ENCODE assay signal across 36 cellular contexts in genomic region chr5:73969195-73970059, GRCh38.
A peak's percentile ranks its signal among the peaks of the same experiment; 100 is the strongest.
DNase-seq lines count a peak whose midpoint lies in the region; ATAC-seq, FAIRE-seq and TF ChIP-seq lines count a peak whose summit lies in the region.
"Had no signal": no experiment of that assay in that cellular context is flagged by ENCODE, and none has a peak within 500 bp of the region (broad histone marks: within the 10 kb centered on the region; RNA-seq: fewer than 3 reads in every experiment).

No MANE protein-coding gene starts in this region.

- TF ChIP-seq CTCF in osteoblast (IDR thresholded peaks at IDR 0.05; ENCODE audit: extremely low read depth, low read depth, low read length) (no peak), foreskin keratinocyte (conservative IDR thresholded peaks at IDR 0.05) (no peak)

- intact Hi-C loops in posterior vena cava (cut with DNase I): no loop called here

- H3K4me1 ChIP-seq in osteoblast (ENCODE audit: insufficient read depth, low read length): peaks cover 20% of the 10 kb centered on the region
- H3K4me1 ChIP-seq in foreskin keratinocyte: peaks cover 3% of the 10 kb centered on the region
- H3K4me1 ChIP-seq: BLaER1 treated with 17β-estradiol and CSF1 and Interleukin-3, amounts not matched to agents 10 nM and 100 nM; Caco-2; HAP-1; stomach; thyroid gland had no signal

- ATAC-seq in HG03460 (IDR thresholded peaks at IDR 0.05; ENCODE audit: unreplicated experiment) (no peak), foreskin keratinocyte (no peak)
- ATAC-seq: activated T-helper 17 cell treated with anti-CD3 and anti-CD28 coated beads, Interleukin-2, amount 50 U/mL, for 72 hours had no signal

- H2AFZ ChIP-seq in osteoblast (ENCODE audit: low read length): no peak overlapping the region

- DNase-seq in GM03348 (ENCODE audit: low spot score) (peak; percentile 19), NCI-H146 treated with DMSO at 0.1 percent for 48 hours (lab: John Stamatoyannopoulos, UW; ENCODE audit: unreplicated experiment) (peak; percentile 79), osteoblast (ENCODE audit: insufficient read length, low spot score, missing footprints) (no peak), NCI-H1930 (lab: John Stamatoyannopoulos, UW) (no peak), posterior vena cava (ENCODE audit: low spot score) (no peak), foreskin keratinocyte (no peak)
- DNase-seq: activated CD4-positive, alpha-beta memory T cell treated with anti-CD3 and anti-CD28 coated beads for 36 hours; activated CD4-positive, CD25-positive, alpha-beta regulatory T cell treated with anti-CD3 and anti-CD28 coated beads, Interleukin-2, amount 50 U/mL, for 72 hours; activated CD8-positive, alpha-beta memory T cell treated with anti-CD3 and anti-CD28 coated beads, Interleukin-2, amount 50 U/mL, for 48 hours; activated naive CD4-positive, alpha-beta T cell treated with anti-CD3 and anti-CD28 coated beads, Interleukin-2, amount 50 U/mL, for 16 hours; Caco-2; DND-41; effector memory CD4-positive, alpha-beta T cell; erythroblast; heart right ventricle; kidney glomerular epithelial cell; NCI-H1436; NCI-H2171 treated with DMSO at 0.1 percent for 48 hours; NCI-H510A treated with DMSO at 0.1 percent for 48 hours; NK-92 treated with Interleukin-12 subunit alpha and Interleukin-12 subunit beta, amount 100 ng/mL, for 24 hours; Right ventricle myocardium superior; small intestine; stimulated activated CD4-positive, alpha-beta T cell treated with anti-CD3 and anti-CD28 coated beads, Interleukin-1b, Interleukin-23, amount 100 ng/mL, for 48 hours; stomach; thyroid gland had no signal

- H3K9me3 ChIP-seq in osteoblast (ENCODE audit: low read depth, low read length): no peaks in the 10 kb centered on the region
- H3K9me3 ChIP-seq: Caco-2, HAP-1, stomach, thyroid gland had no signal

- H3K27ac ChIP-seq in osteoblast (ENCODE audit: low read depth, low read length) (no peak overlapping the region), foreskin keratinocyte (no peak overlapping the region)
- H3K27ac ChIP-seq: BLaER1 treated with 17β-estradiol and CSF1 and Interleukin-3, amounts not matched to agents 10 nM and 100 nM; cardiac muscle cell; coronary artery; heart right ventricle; HL-60; KMS-11; stomach; thyroid gland had no signal

- H3K27me3 ChIP-seq in osteoblast (ENCODE audit: insufficient read depth, low read length): no peaks in the 10 kb centered on the region
- H3K27me3 ChIP-seq in foreskin keratinocyte: no peaks in the 10 kb centered on the region
- H3K27me3 ChIP-seq: BLaER1 treated with 17β-estradiol and CSF1 and Interleukin-3, amounts not matched to agents 10 nM and 100 nM; cardiac muscle cell; heart right ventricle; stomach; thyroid gland had no signal

- no peaks in the 10 kb centered on the region for H3K36me3 ChIP-seq in osteoblast (ENCODE audit: insufficient read depth, low read length)
- H3K36me3 ChIP-seq: BLaER1 treated with 17β-estradiol and CSF1 and Interleukin-3, amounts not matched to agents 10 nM and 100 nM; cardiac muscle cell; HAP-1; heart right ventricle; stomach; thyroid gland had no signal

- no peaks in the 10 kb centered on the region for H4K20me1 ChIP-seq in osteoblast (ENCODE audit: insufficient read depth, low read length)
- H4K20me1 ChIP-seq: BLaER1 treated with 17β-estradiol and CSF1 and Interleukin-3, amounts not matched to agents 10 nM and 100 nM had no signal

- no peaks in the 10 kb centered on the region for H3K79me2 ChIP-seq in osteoblast (ENCODE audit: insufficient read depth, low read length)

- peak overlapping the region; percentile 59 for H3K4me2 ChIP-seq in osteoblast (ENCODE audit: insufficient read depth, low read length)
- H3K4me2 ChIP-seq: BLaER1 treated with 17β-estradiol and CSF1 and Interleukin-3, amounts not matched to agents 10 nM and 100 nM; KMS-11 had no signal

- peak; percentile 92 for FAIRE-seq in endometrium (lab: Jason Lieb, UNC)
- FAIRE-seq: GM18507, small intestine had no signal

- no peak overlapping the region for H3K4me3 ChIP-seq in osteoblast (ENCODE audit: insufficient read depth, low read length)
- H3K4me3 ChIP-seq: BLaER1 treated with 17β-estradiol and CSF1 and Interleukin-3, amounts not matched to agents 10 nM and 100 nM; cardiac muscle cell; coronary artery; HAP-1; heart right ventricle; lung; stomach; thyroid gland had no signal

Comparison
In these comparisons a context has a peak if more than half of its experiments do, and no peak if none do; other contexts are left out.
1. DNase-seq: peak in GM03348 (single experiment) and NCI-H146 treated with DMSO at 0.1 percent for 48 hours (single experiment); none in osteoblast (single experiment), NCI-H1930 (0 of 2), posterior vena cava (single experiment) and foreskin keratinocyte (0 of 2).